8 cellular contexts compared by ENCODE assay signal in the genomic region with DNA sequence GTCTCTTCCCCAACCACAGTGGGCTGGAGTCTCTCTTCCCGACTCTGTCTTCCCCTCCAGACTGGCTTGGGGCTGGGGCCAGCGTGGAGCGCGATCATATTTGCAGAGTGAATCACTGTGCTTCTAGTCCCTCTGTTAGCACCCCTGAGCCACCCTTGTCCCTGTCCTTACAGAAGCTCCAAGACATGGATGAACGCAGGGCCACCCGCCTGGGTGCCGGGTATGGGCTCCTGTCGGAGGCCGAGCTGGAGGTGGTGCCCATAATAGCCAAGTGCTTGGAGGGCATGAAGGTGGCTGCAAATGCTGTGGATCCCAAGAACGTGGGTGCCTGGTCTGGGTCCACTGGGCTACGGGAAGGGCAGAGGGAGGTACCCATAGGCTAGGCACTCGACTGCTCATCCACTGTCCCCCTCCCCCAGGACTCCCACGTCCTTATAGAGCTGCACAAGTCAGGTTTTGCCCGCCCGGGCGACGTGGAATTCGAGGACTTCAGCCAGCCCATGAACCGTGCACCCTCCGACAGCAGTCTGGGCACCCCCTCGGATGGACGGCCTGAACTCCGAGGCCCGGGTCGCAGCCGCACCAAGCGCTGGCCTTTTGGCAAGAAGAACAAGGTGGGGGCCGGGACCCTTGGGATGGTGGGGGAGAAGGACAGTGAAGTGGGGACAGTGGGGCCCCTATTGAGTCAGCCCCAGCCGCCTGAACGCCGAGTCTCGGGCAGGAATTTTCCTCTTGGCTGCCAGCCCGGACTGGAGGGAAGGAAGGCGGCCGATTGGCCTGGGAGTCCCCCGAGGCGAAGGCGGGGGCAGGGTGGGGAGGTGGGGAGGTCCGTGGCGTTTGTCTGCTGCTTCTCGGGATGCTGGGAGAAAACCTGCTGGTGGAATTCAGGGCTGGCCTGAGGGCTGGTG. TPM values are rescaled to one million over a fixed set of nuclear protein-coding genes. Genes with fewer than 3 reads are reported as not detected.
DNase-seq lines count a peak whose midpoint lies in the region; ATAC-seq, FAIRE-seq and TF ChIP-seq lines count a peak whose summit lies in the region.

No MANE protein-coding gene starts in this region.

- no peak for FAIRE-seq in frontal cortex (lab: Jason Lieb, UNC)

- peak overlapping the region; percentile 83 for H2AFZ ChIP-seq in parathyroid adenoma

- no peak overlapping the region for H3K9ac ChIP-seq in parathyroid adenoma

- TF ChIP-seq CTCF in RWPE2 (IDR thresholded peaks at IDR 0.05; ENCODE audit: poor library complexity, severe bottlenecking) (no peak), parathyroid adenoma (IDR thresholded peaks at IDR 0.05) (no peak)

- no peaks in the 10 kb centered on the region for H3K9me3 Mint-ChIP-seq in CD8-positive, alpha-beta memory T cell
- no peaks in the 10 kb centered on the region for H3K9me3 Mint-ChIP-seq in activated CD4-positive, alpha-beta memory T cell treated with anti-CD3 and anti-CD28 coated beads, Interleukin-2, amount 10 ng/mL, durations not matched to agents 7 days and 5 days

- H3K4me3 ChIP-seq in RWPE2 (ENCODE audit: severe bottlenecking): no peak overlapping the region
- H3K4me3 ChIP-seq in parathyroid adenoma (ENCODE audit: low read depth, low read length): no peak overlapping the region
- no peak overlapping the region for H3K4me3 ChIP-seq in CD8-positive, alpha-beta memory T cell (ENCODE audit: low read length)

- CTCF ChIA-PET in CD8-positive, alpha-beta memory T cell (lab: Charles Lee): interaction anchor here (1.1 kb wide), 1 partner anchor 118 kb away, joined by 5 read pairs; no protein-coding TSS in a partner anchor
- CTCF ChIA-PET in activated CD4-positive, alpha-beta memory T cell treated with anti-CD3 and anti-CD28 coated beads, Interleukin-2, amount 10 ng/mL, durations not matched to agents 7 days and 5 days (lab: Charles Lee): no interaction called here

- no peaks in the 10 kb centered on the region for H3K27me3 Mint-ChIP-seq in CD8-positive, alpha-beta memory T cell
- H3K27me3 Mint-ChIP-seq in activated CD4-positive, alpha-beta memory T cell treated with anti-CD3 and anti-CD28 coated beads, Interleukin-2, amount 10 ng/mL, durations not matched to agents 7 days and 5 days: no peaks in the 10 kb centered on the region

- H3K9me3 ChIP-seq in RWPE2 (ENCODE audit: severe bottlenecking) (no peaks in the 10 kb centered on the region), parathyroid adenoma (ENCODE audit: control insufficient read depth, low read length) (no peaks in the 10 kb centered on the region)
- H3K9me3 ChIP-seq in CD8-positive, alpha-beta memory T cell (ENCODE audit: low read length): no peaks in the 10 kb centered on the region

- H3K4me1 ChIP-seq in RWPE2 (ENCODE audit: insufficient read depth, poor library complexity, severe bottlenecking) (peaks cover 21% of the 10 kb centered on the region), parathyroid adenoma (peaks cover 11% of the 10 kb centered on the region)
- peaks cover 19% of the 10 kb centered on the region for H3K4me1 ChIP-seq in CD8-positive, alpha-beta memory T cell (ENCODE audit: insufficient read depth, low read length)

- H3K27ac Mint-ChIP-seq in CD8-positive, alpha-beta memory T cell: peak overlapping the region in 1 of 8 donors; percentile 31
- H3K27ac Mint-ChIP-seq in activated CD4-positive, alpha-beta memory T cell treated with anti-CD3 and anti-CD28 coated beads, Interleukin-2, amount 10 ng/mL, durations not matched to agents 7 days and 5 days: no peak overlapping the region

- ATAC-seq in RWPE2 (ENCODE audit: low read depth) (peak; percentile 66), HG02678 (IDR thresholded peaks at IDR 0.05; ENCODE audit: unreplicated experiment) (no peak)

- peaks cover 2% of the 10 kb centered on the region for H3K79me2 ChIP-seq in parathyroid adenoma

- peaks cover 4 to 17% (median 7%) of the 10 kb centered on the region in 3 donors for H3K4me1 Mint-ChIP-seq in CD8-positive, alpha-beta memory T cell
- peaks cover 7% of the 10 kb centered on the region for H3K4me1 Mint-ChIP-seq in activated CD4-positive, alpha-beta memory T cell treated with anti-CD3 and anti-CD28 coated beads, Interleukin-2, amount 10 ng/mL, durations not matched to agents 7 days and 5 days

- peak overlapping the region in 1 of 7 donors; percentile 84 for H3K4me3 Mint-ChIP-seq in CD8-positive, alpha-beta memory T cell
- H3K4me3 Mint-ChIP-seq in activated CD4-positive, alpha-beta memory T cell treated with anti-CD3 and anti-CD28 coated beads, Interleukin-2, amount 10 ng/mL, durations not matched to agents 7 days and 5 days: no peak overlapping the region

- H3K36me3 Mint-ChIP-seq in CD8-positive, alpha-beta memory T cell: peaks cover 0 to 41% (median 9%) of the 10 kb centered on the region in 3 donors
- H3K36me3 Mint-ChIP-seq in activated CD4-positive, alpha-beta memory T cell treated with anti-CD3 and anti-CD28 coated beads, Interleukin-2, amount 10 ng/mL, durations not matched to agents 7 days and 5 days (ENCODE audit: low read depth): peaks cover 41% of the 10 kb centered on the region

- POLR2A ChIA-PET in CD8-positive, alpha-beta memory T cell (lab: Charles Lee): no interaction called here
- POLR2A ChIA-PET in activated CD4-positive, alpha-beta memory T cell treated with anti-CD3 and anti-CD28 coated beads, Interleukin-2, amount 10 ng/mL, durations not matched to agents 7 days and 5 days (lab: Charles Lee): no interaction called here

- peak; percentile 88 for DNase-seq in D341Med (ENCODE audit: low spot score)
- peak; percentile 92 for DNase-seq in RWPE2 (ENCODE audit: low spot score)
- DNase-seq in frontal cortex (ENCODE audit: low spot score in 2 of 2): peak; percentile 71 to 80
- DNase-seq in CD8-positive, alpha-beta memory T cell: no peak
- DNase-seq in activated CD4-positive, alpha-beta memory T cell treated with anti-CD3 and anti-CD28 coated beads, Interleukin-2, amount 10 ng/mL, durations not matched to agents 7 days and 5 days: no peak
- DNase-seq in NOMO-1 (lab: John Stamatoyannopoulos, UW; ENCODE audit: unreplicated experiment in 2 of 2): no peak

- peak overlapping the region; percentile 40 for H3K4me2 ChIP-seq in parathyroid adenoma (ENCODE audit: low read length)

- H3K36me3 ChIP-seq in RWPE2 (ENCODE audit: low read depth) (peaks cover 83% of the 10 kb centered on the region), parathyroid adenoma (ENCODE audit: control insufficient read depth, insufficient read depth, low read length) (no peaks in the 10 kb centered on the region)
- peaks cover 5% of the 10 kb centered on the region for H3K36me3 ChIP-seq in CD8-positive, alpha-beta memory T cell (ENCODE audit: insufficient read depth, low read length)

- H3K27me3 ChIP-seq in RWPE2 (ENCODE audit: insufficient read depth, poor library complexity, severe bottlenecking) (no peaks in the 10 kb centered on the region), parathyroid adenoma (ENCODE audit: control insufficient read depth, insufficient read depth, low read length) (no peaks in the 10 kb centered on the region)
- H3K27me3 ChIP-seq in CD8-positive, alpha-beta memory T cell (ENCODE audit: insufficient read depth, low read length, poor library complexity, severe bottlenecking): no peaks in the 10 kb centered on the region

- H3K27ac ChIP-seq in RWPE2 (ENCODE audit: poor library complexity, severe bottlenecking) (peak overlapping the region; percentile 93), parathyroid adenoma (peak overlapping the region; percentile 51)
- H3K27ac ChIP-seq in CD8-positive, alpha-beta memory T cell (ENCODE audit: low read depth, low read length): no peak overlapping the region

RNA-seq across cellular contexts. Expression of a gene that starts 5.2 kb away (rescaled TPM):
- 2.9 TPM for total RNA-seq in frontal cortex
- total RNA-seq in CD8-positive, alpha-beta memory T cell: 10 to 100 TPM; 44.6 to 47.8 TPM
- polyA plus RNA-seq in CD8-positive, alpha-beta memory T cell: 2.0 TPM
- 10 to 100 TPM; 17.6 to 19.5 TPM for total RNA-seq in activated CD4-positive, alpha-beta memory T cell treated with anti-CD3 and anti-CD28 coated beads, Interleukin-2, amount 10 ng/mL, durations not matched to agents 7 days and 5 days

RNA-seq across cellular contexts. Expression of a gene that starts 7.3 kb away (rescaled TPM):
- 8.6 TPM for total RNA-seq in frontal cortex
- 10 to 100 TPM; 72.0 to 74.0 TPM for total RNA-seq in CD8-positive, alpha-beta memory T cell
- polyA plus RNA-seq in CD8-positive, alpha-beta memory T cell: 108 TPM
- total RNA-seq in activated CD4-positive, alpha-beta memory T cell treated with anti-CD3 and anti-CD28 coated beads, Interleukin-2, amount 10 ng/mL, durations not matched to agents 7 days and 5 days: 100 to 1,000 TPM; 105 to 107 TPM

RNA-seq across cellular contexts. Expression of a gene that starts 22.6 kb away (rescaled TPM):
- 0.82 TPM for total RNA-seq in frontal cortex
- 10 to 100 TPM; 21.3 TPM for total RNA-seq in CD8-positive, alpha-beta memory T cell
- polyA plus RNA-seq in CD8-positive, alpha-beta memory T cell: 40.6 TPM
- 10 to 100 TPM; 26.4 to 28.1 TPM for total RNA-seq in activated CD4-positive, alpha-beta memory T cell treated with anti-CD3 and anti-CD28 coated beads, Interleukin-2, amount 10 ng/mL, durations not matched to agents 7 days and 5 days

RNA-seq across cellular contexts. Expression of a gene that starts 24.2 kb away (rescaled TPM):
- 11.4 TPM for total RNA-seq in frontal cortex
- 1 to 10 TPM; 1.6 to 1.7 TPM for total RNA-seq in CD8-positive, alpha-beta memory T cell
- polyA plus RNA-seq in CD8-positive, alpha-beta memory T cell: not detected
- total RNA-seq in activated CD4-positive, alpha-beta memory T cell treated with anti-CD3 and anti-CD28 coated beads, Interleukin-2, amount 10 ng/mL, durations not matched to agents 7 days and 5 days: under 1 TPM; 0.28 to 0.60 TPM

RNA-seq across cellular contexts. Expression of a gene that starts 27.9 kb away (rescaled TPM):
- total RNA-seq in frontal cortex: 0.82 TPM
- total RNA-seq in CD8-positive, alpha-beta memory T cell: 10 to 100 TPM; 51.9 to 52.9 TPM
- polyA plus RNA-seq in CD8-positive, alpha-beta memory T cell: 28.4 TPM
- 100 to 1,000 TPM; 105 to 107 TPM for total RNA-seq in activated CD4-positive, alpha-beta memory T cell treated with anti-CD3 and anti-CD28 coated beads, Interleukin-2, amount 10 ng/mL, durations not matched to agents 7 days and 5 days

Comparison
In these comparisons a context has a peak if more than half of its experiments do, and no peak if none do; other contexts are left out.
1. DNase-seq: peak in D341Med (single experiment), RWPE2 (single experiment) and frontal cortex (2 of 2); none in CD8-positive, alpha-beta memory T cell (0 of 5), activated CD4-positive, alpha-beta memory T cell treated with anti-CD3 and anti-CD28 coated beads, Interleukin-2, amount 10 ng/mL, durations not matched to agents 7 days and 5 days (single experiment) and NOMO-1 (0 of 2).
2. RNA of a gene that starts 22.6 kb away (total RNA-seq): 26.4 to 28.1 TPM in activated CD4-positive, alpha-beta memory T cell treated with anti-CD3 and anti-CD28 coated beads, Interleukin-2, amount 10 ng/mL, durations not matched to agents 7 days and 5 days and 21.3 TPM in CD8-positive, alpha-beta memory T cell; 0.82 TPM in frontal cortex (single experiment); every median in the first group is over 10 times any median in the second.